ENCODE assay signal across 24 cellular contexts in the genomic region with DNA sequence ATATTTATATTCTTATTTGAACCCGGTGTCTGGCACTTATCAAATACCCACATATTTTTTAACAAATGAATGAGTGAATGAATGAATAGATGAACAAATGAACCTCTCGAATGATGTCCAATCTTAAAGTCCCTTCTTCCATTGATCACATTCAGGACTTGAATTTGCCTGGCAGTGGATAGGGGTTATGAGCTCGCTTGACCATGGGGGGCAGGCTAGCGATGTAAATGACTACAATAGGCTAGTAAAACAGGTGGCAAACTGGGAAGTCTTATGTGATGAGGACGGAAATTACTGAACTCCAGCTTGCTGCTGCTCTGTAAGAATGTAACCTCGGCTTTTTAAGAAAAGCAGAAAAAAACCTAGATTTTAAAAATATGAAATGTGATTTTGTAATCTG.
DNase-seq lines count a peak whose midpoint lies in the region; ATAC-seq and TF ChIP-seq lines count a peak whose summit lies in the region.
"Had no signal": no experiment of that assay in that cellular context is flagged by ENCODE, and none has a peak within 500 bp of the region (broad histone marks: within the 10 kb centered on the region; RNA-seq: fewer than 3 reads in every experiment).

No MANE protein-coding gene starts in this region.

- no peak overlapping the region for H3K23ac ChIP-seq in H9 (ENCODE audit: insufficient read length, low read depth, low read length)

- ATAC-seq in CD8-positive, alpha-beta T cell, result no peak
- no peak for ATAC-seq in HG03159 (IDR thresholded peaks at IDR 0.05; ENCODE audit: unreplicated experiment)
- ATAC-seq: activated CD4-positive, CD25-positive, alpha-beta regulatory T cell treated with anti-CD3 and anti-CD28 coated beads, Interleukin-2, amount 50 U/mL, for 24 hours; activated T-helper 17 cell treated with anti-CD3 and anti-CD28 coated beads, Interleukin-2, amount 50 U/mL, for 72 hours; left lobe of liver had no signal

- no peak overlapping the region for H2BK5ac ChIP-seq in H9 (ENCODE audit: insufficient read length, low read length)

- H3K79me2 ChIP-seq in H9 (ENCODE audit: insufficient read depth, low read length), result no peaks in the 10 kb centered on the region

- H3K4me2 ChIP-seq in H9 (ENCODE audit: insufficient read depth, insufficient read length, low read length), result no peak overlapping the region

- H3K4ac ChIP-seq in H9 (ENCODE audit: low read depth, low read length), result no peak overlapping the region

- no peak overlapping the region for H2BK120ac ChIP-seq in H9 (ENCODE audit: low read depth, low read length, poor library complexity, severe bottlenecking)

- H3K9ac ChIP-seq in H9 (ENCODE audit: extremely low read depth, insufficient read length, low read length) (no peak overlapping the region), NT2/D1 (ENCODE audit: insufficient read length, low read depth) (no peak overlapping the region), endodermal cell (ENCODE audit: extremely low read depth, low read length, poor library complexity, severe bottlenecking) (no peak overlapping the region)

- no CpG with 5 or more reads among the region's 6 CpGs for WGBS in H9 (ENCODE audit: extremely low coverage, insufficient read length, low lambda C conversion rate)
- 80% methylated on average over 3 to 5 of the region's 6 CpGs for WGBS in endodermal cell (ENCODE audit: insufficient coverage in 1 of 2, insufficient read length in 1 of 2), 2 experiments

- H3K4me3 Mint-ChIP-seq in H9, result no peak overlapping the region
- H3K4me3 Mint-ChIP-seq in endodermal cell, result no peak overlapping the region
- H3K4me3 Mint-ChIP-seq in CD8-positive, alpha-beta T cell, result no peak overlapping the region
- H3K4me3 Mint-ChIP-seq: activated naive CD8-positive, alpha-beta T cell treated with anti-CD3 and anti-CD28 coated beads, Interleukin-2, amount 10 ng/mL, durations not matched to agents 7 days and 5 days; activated T-helper 17 cell treated with anti-CD3 and anti-CD28 coated beads, Interleukin-2, amount 50 U/mL, for 72 hours; brain; dendritic cell treated with granulocyte-macrophage colony-stimulating factor and Interleukin-4, amounts not matched to agents 40 ng/mL and 50 ng/mL, for 4 days; stimulated activated naive CD8-positive, alpha-beta T cell treated with anti-CD3 and anti-CD28 coated beads, Interleukin-15, Interleukin-2, amounts not matched to agents 100 ng/mL and 50 ng/mL, for 24 hours; T-helper 2 cell treated with Interferon-gamma antibody and Interleukin-4, amounts not matched to agents 5 μg/mL and 100 μg/mL, for 36 hours; type B pancreatic cell had no signal

- H3T11ph ChIP-seq in H9 (ENCODE audit: low read length), result no peak overlapping the region

- no peak overlapping the region for H2BK15ac ChIP-seq in H9 (ENCODE audit: low read depth, low read length)

- H3K9me3 Mint-ChIP-seq in H9 (0 out of 5 replicates have a peak, but pooled peaks cover 0 to 1% of the 10 kb centered on the region in 2 experiments), endodermal cell (no peaks in the 10 kb centered on the region)
- H3K9me3 Mint-ChIP-seq in CD8-positive, alpha-beta T cell, result peaks cover 3% of the 10 kb centered on the region
- H3K9me3 Mint-ChIP-seq: activated T-helper 17 cell treated with anti-CD3 and anti-CD28 coated beads, Interleukin-2, amount 50 U/mL, for 72 hours; brain; dendritic cell treated with granulocyte-macrophage colony-stimulating factor and Interleukin-4, amounts not matched to agents 40 ng/mL and 50 ng/mL, for 4 days; type B pancreatic cell had no signal

- H2BK12ac ChIP-seq in H9 (ENCODE audit: insufficient read length, low read depth, low read length), result no peak overlapping the region

- H3K4me1 Mint-ChIP-seq in H9 (peaks cover 5 to 6% of the 10 kb centered on the region in 2 experiments), endodermal cell (no peaks in the 10 kb centered on the region)
- no peaks in the 10 kb centered on the region for H3K4me1 Mint-ChIP-seq in CD8-positive, alpha-beta T cell (ENCODE audit: low read depth)
- H3K4me1 Mint-ChIP-seq: activated naive CD8-positive, alpha-beta T cell treated with anti-CD3 and anti-CD28 coated beads, Interleukin-2, amount 10 ng/mL, durations not matched to agents 7 days and 5 days; activated T-helper 17 cell treated with anti-CD3 and anti-CD28 coated beads, Interleukin-2, amount 50 U/mL, for 72 hours; brain had no signal

- H3K27me3 Mint-ChIP-seq in H9 (ENCODE audit: low read depth), result no peaks in the 10 kb centered on the region
- H3K27me3 Mint-ChIP-seq in endodermal cell (ENCODE audit: insufficient read depth), result no peaks in the 10 kb centered on the region
- no peaks in the 10 kb centered on the region for H3K27me3 Mint-ChIP-seq in CD8-positive, alpha-beta T cell (ENCODE audit: low read depth)
- H3K27me3 Mint-ChIP-seq: activated naive CD8-positive, alpha-beta T cell treated with anti-CD3 and anti-CD28 coated beads, Interleukin-2, amount 10 ng/mL, durations not matched to agents 7 days and 5 days; activated T-helper 17 cell treated with anti-CD3 and anti-CD28 coated beads, Interleukin-2, amount 50 U/mL, for 72 hours; brain; dendritic cell treated with granulocyte-macrophage colony-stimulating factor and Interleukin-4, amounts not matched to agents 40 ng/mL and 50 ng/mL, for 4 days; stimulated activated naive CD8-positive, alpha-beta T cell treated with anti-CD3 and anti-CD28 coated beads, Interleukin-15, Interleukin-2, amounts not matched to agents 100 ng/mL and 50 ng/mL, for 24 hours; type B pancreatic cell had no signal

- intact Hi-C loops in CD8-positive, alpha-beta T cell (cut with DNase I, micrococcal nuclease), result no loop called here

- H3K36me3 Mint-ChIP-seq in H9 (ENCODE audit: insufficient read depth in 1 of 3, low read depth in 3 of 3), result peaks cover 5 to 14% (median 7%) of the 10 kb centered on the region in 3 experiments; a peak in 6 of 7 replicates
- H3K36me3 Mint-ChIP-seq in endodermal cell (ENCODE audit: low read depth), result no peaks in the 10 kb centered on the region
- no peaks in the 10 kb centered on the region for H3K36me3 Mint-ChIP-seq in CD8-positive, alpha-beta T cell
- H3K36me3 Mint-ChIP-seq: activated naive CD8-positive, alpha-beta T cell treated with anti-CD3 and anti-CD28 coated beads, Interleukin-2, amount 10 ng/mL, durations not matched to agents 7 days and 5 days; type B pancreatic cell had no signal

- H3K27me3 ChIP-seq in H9 (ENCODE audit: insufficient read depth, low read length), result no peaks in the 10 kb centered on the region
- no peaks in the 10 kb centered on the region for H3K27me3 ChIP-seq in NT2/D1 (ENCODE audit: insufficient read depth, insufficient read length)
- H3K27me3 ChIP-seq in endodermal cell (ENCODE audit: control insufficient read depth, insufficient read depth, low read length, poor library complexity, severe bottlenecking), result no peaks in the 10 kb centered on the region
- no peaks in the 10 kb centered on the region for H3K27me3 ChIP-seq in CD8-positive, alpha-beta T cell (ENCODE audit: insufficient read depth, low read length)
- H3K27me3 ChIP-seq: sigmoid colon, SJCRH30 had no signal

- H3K23me2 ChIP-seq in H9 (ENCODE audit: insufficient read length, low read depth, low read length, poor library complexity, severe bottlenecking), result no peaks in the 10 kb centered on the region

- H2AK5ac ChIP-seq in H9 (ENCODE audit: insufficient read length, low read length), result no peak overlapping the region

- CTCF ChIA-PET in CD8-positive, alpha-beta T cell (lab: Charles Lee), result no interaction called here

- H4K91ac ChIP-seq in H9 (ENCODE audit: insufficient read length, low read depth, low read length), result no peak overlapping the region

- H3K18ac ChIP-seq in H9 (ENCODE audit: insufficient read length, low read depth, low read length), result no peak overlapping the region

- H2AFZ ChIP-seq in H9 (ENCODE audit: low read length), result no peak overlapping the region

- no peak overlapping the region for H4K5ac ChIP-seq in H9 (ENCODE audit: insufficient read length, low read depth, low read length)

- H4K20me1 ChIP-seq in H9 (ENCODE audit: control insufficient read depth, insufficient read depth, insufficient read length), result no peaks in the 10 kb centered on the region

- no peak overlapping the region for H3K27ac Mint-ChIP-seq in H9
- no peak overlapping the region for H3K27ac Mint-ChIP-seq in endodermal cell
- H3K27ac Mint-ChIP-seq in CD8-positive, alpha-beta T cell, result no peak overlapping the region
- H3K27ac Mint-ChIP-seq: activated naive CD8-positive, alpha-beta T cell treated with anti-CD3 and anti-CD28 coated beads, Interleukin-2, amount 10 ng/mL, durations not matched to agents 7 days and 5 days; activated T-helper 17 cell treated with anti-CD3 and anti-CD28 coated beads, Interleukin-2, amount 50 U/mL, for 72 hours; brain; dendritic cell treated with granulocyte-macrophage colony-stimulating factor and Interleukin-4, amounts not matched to agents 40 ng/mL and 50 ng/mL, for 4 days; stimulated activated naive CD8-positive, alpha-beta T cell treated with anti-CD3 and anti-CD28 coated beads, Interleukin-15, Interleukin-2, amounts not matched to agents 100 ng/mL and 50 ng/mL, for 24 hours; T-helper 2 cell treated with Interferon-gamma antibody and Interleukin-4, amounts not matched to agents 5 μg/mL and 100 μg/mL, for 36 hours; type B pancreatic cell had no signal

- H3K36me3 ChIP-seq in NT2/D1 (ENCODE audit: insufficient read depth, insufficient read length, low read length), result no peaks in the 10 kb centered on the region
- H3K36me3 ChIP-seq in endodermal cell (ENCODE audit: control insufficient read depth, insufficient read depth, low read length), result no peaks in the 10 kb centered on the region
- no peaks in the 10 kb centered on the region for H3K36me3 ChIP-seq in CD8-positive, alpha-beta T cell (ENCODE audit: insufficient read depth, low read length)
- H3K36me3 ChIP-seq: SJCRH30 had no signal

- no peaks in the 10 kb centered on the region for H3K4me1 ChIP-seq in H9 (ENCODE audit: insufficient read depth, low read length)
- H3K4me1 ChIP-seq in NT2/D1 (ENCODE audit: insufficient read depth, insufficient read length), result no peaks in the 10 kb centered on the region
- H3K4me1 ChIP-seq in endodermal cell (ENCODE audit: control insufficient read depth, insufficient read depth, low read length), result no peaks in the 10 kb centered on the region
- H3K4me1 ChIP-seq in CD8-positive, alpha-beta T cell (ENCODE audit: insufficient read depth, low read length), result no peaks in the 10 kb centered on the region
- H3K4me1 ChIP-seq: sigmoid colon, SJCRH30 had no signal

- H3K4me3 ChIP-seq in NT2/D1 (ENCODE audit: insufficient read length, low read depth) (no peak overlapping the region), endodermal cell (ENCODE audit: low read length) (no peak overlapping the region)
- no peak overlapping the region for H3K4me3 ChIP-seq in CD8-positive, alpha-beta T cell (ENCODE audit: low read depth, low read length)
- H3K4me3 ChIP-seq: sigmoid colon, SJCRH30 had no signal

- H2BK20ac ChIP-seq in H9 (ENCODE audit: low read depth, low read length, poor library complexity, severe bottlenecking), result no peak overlapping the region

- POLR2A ChIA-PET in CD8-positive, alpha-beta T cell (lab: Charles Lee), result no interaction called here

- H3K27ac ChIP-seq in 22Rv1 (no peak overlapping the region), H9 (ENCODE audit: insufficient read length, low read depth, low read length) (no peak overlapping the region), endodermal cell (ENCODE audit: low read depth, low read length) (no peak overlapping the region)
- H3K27ac ChIP-seq in CD8-positive, alpha-beta T cell (ENCODE audit: low read depth, low read length), result no peak overlapping the region
- H3K27ac ChIP-seq: sigmoid colon, SJCRH30 had no signal

- 0 out of 2 replicates have a peak, but pooled peaks have one; percentile 8 for TF ChIP-seq CTCF in 22Rv1 (IDR thresholded peaks at IDR 0.05)
- TF ChIP-seq CTCF in H9 (conservative IDR thresholded peaks at IDR 0.05), result peak; percentile 55; the same call in 2 of the 3 replicates
- peak; percentile 59 for TF ChIP-seq CTCF in endodermal cell (conservative IDR thresholded peaks at IDR 0.05)
- TF ChIP-seq CTCF in CD8-positive, alpha-beta T cell (IDR thresholded peaks at IDR 0.05), result no peak

- no peaks in the 10 kb centered on the region for H3K79me1 ChIP-seq in H9 (ENCODE audit: insufficient read depth, low read depth, low read length, poor library complexity, severe bottlenecking)

- H3K14ac ChIP-seq in H9 (ENCODE audit: insufficient read depth, low read length), result no peak overlapping the region

- DNase-seq in H9 (peak; percentile 31), NT2/D1 (ENCODE audit: low read depth, low spot score) (peak; percentile 2), endodermal cell (peak; percentile 66), dedifferentiated amniotic fluid mesenchymal stem cell (ENCODE audit: extremely low spot score) (no peak), NCI-H524 treated with DMSO at 0.1 percent for 48 hours (lab: John Stamatoyannopoulos, UW) (no peak)
- no peak for DNase-seq in CD8-positive, alpha-beta T cell
- DNase-seq: activated naive CD8-positive, alpha-beta T cell treated with anti-CD3 and anti-CD28 coated beads, Interleukin-2, amount 10 ng/mL, durations not matched to agents 7 days and 5 days; EL; foreskin melanocyte; NCI-H146; NCI-H345; occipital lobe; sigmoid colon had no signal

- H3K56ac ChIP-seq in H9 (ENCODE audit: insufficient read length, low read depth, low read length), result no peak overlapping the region

- no peak overlapping the region for H4K8ac ChIP-seq in H9 (replicated peaks; ENCODE audit: insufficient read length, low read depth, low read length)

- H3K9me3 ChIP-seq in H9 (ENCODE audit: control insufficient read depth, low read depth, low read length), result no peaks in the 10 kb centered on the region
- H3K9me3 ChIP-seq in NT2/D1 (ENCODE audit: insufficient read depth, low read length), result no peaks in the 10 kb centered on the region
- H3K9me3 ChIP-seq in endodermal cell (ENCODE audit: control insufficient read depth, low read length), result no peaks in the 10 kb centered on the region
- H3K9me3 ChIP-seq in CD8-positive, alpha-beta T cell (ENCODE audit: low read length), result no peaks in the 10 kb centered on the region
- H3K9me3 ChIP-seq: sigmoid colon, SJCRH30 had no signal

Comparison
In these comparisons a context has a peak if more than half of its experiments do, and no peak if none do; other contexts are left out.
1. DNase-seq: peak in H9 (single experiment), NT2/D1 (single experiment) and endodermal cell (single experiment); none in dedifferentiated amniotic fluid mesenchymal stem cell (single experiment), CD8-positive, alpha-beta T cell (0 of 7) and NCI-H524 treated with DMSO at 0.1 percent for 48 hours (single experiment).